In genomic region chr14:34982421-34983147, GRCh38 we compare ENCODE assay signal across 8 cellular contexts. TPM values are rescaled to one million over a fixed set of nuclear protein-coding genes. Genes with fewer than 3 reads are reported as not detected.
A peak's percentile ranks its signal among the peaks of the same experiment; 100 is the strongest.
DNase-seq lines count a peak whose midpoint lies in the region; ATAC-seq and TF ChIP-seq lines count a peak whose summit lies in the region.

Gene SRP54 (plus strand): TSS chr14:34982992. CDS start chr14:34996710, 13,718 bp downstream.

- peak; percentile 73 for ATAC-seq in GM19351 (IDR thresholded peaks at IDR 0.05; ENCODE audit: unreplicated experiment)
- peak; percentile 74 for ATAC-seq in HG03520 (IDR thresholded peaks at IDR 0.05; ENCODE audit: unreplicated experiment)
- peak; percentile 90 for ATAC-seq in left colon

- H3K27ac Mint-ChIP-seq in CD14-positive monocyte: no peak within 1 kb of the TSS
- H3K27ac Mint-ChIP-seq in activated CD4-positive, alpha-beta T cell treated with anti-CD3 and anti-CD28 coated beads, Interleukin-2, amount 10 ng/mL, durations not matched to agents 24 days and 14 days: no peak within 1 kb of the TSS

- peak; percentile 99 for DNase-seq in CD14-positive monocyte (ENCODE audit: low spot score)
- DNase-seq in NCI-H526 treated with DMSO at 0.1 percent for 48 hours (lab: John Stamatoyannopoulos, UW): peak; percentile 98
- peak; percentile 100 for DNase-seq in activated CD4-positive, alpha-beta T cell treated with anti-CD3 and anti-CD28 coated beads, Interleukin-2, amount 10 ng/mL, durations not matched to agents 24 days and 14 days
- peak; percentile 41 for DNase-seq in cortex of kidney (lab: John Stamatoyannopoulos, UW)
- DNase-seq in left colon: peak; percentile 99 to 100
- DNase-seq in stimulated activated CD4-positive, alpha-beta T cell treated with anti-CD3 and anti-CD28 coated beads, Interleukin-1b, Interleukin-23, amount 100 ng/mL, for 48 hours: peak; percentile 100

- peaks cover 6 to 25% of the 10 kb centered on the region in 2 donors for H3K36me3 Mint-ChIP-seq in CD14-positive monocyte
- peaks cover 22% of the 10 kb centered on the region for H3K36me3 Mint-ChIP-seq in activated CD4-positive, alpha-beta T cell treated with anti-CD3 and anti-CD28 coated beads, Interleukin-2, amount 10 ng/mL, durations not matched to agents 24 days and 14 days (ENCODE audit: low read depth)

- no peaks in the 10 kb centered on the region for H3K9me3 Mint-ChIP-seq in CD14-positive monocyte
- no peaks in the 10 kb centered on the region for H3K9me3 Mint-ChIP-seq in activated CD4-positive, alpha-beta T cell treated with anti-CD3 and anti-CD28 coated beads, Interleukin-2, amount 10 ng/mL, durations not matched to agents 24 days and 14 days

- H3K4me1 Mint-ChIP-seq in CD14-positive monocyte: peaks cover 4% of the 10 kb centered on the region
- peaks cover 17% of the 10 kb centered on the region for H3K4me1 Mint-ChIP-seq in activated CD4-positive, alpha-beta T cell treated with anti-CD3 and anti-CD28 coated beads, Interleukin-2, amount 10 ng/mL, durations not matched to agents 24 days and 14 days

- TF ChIP-seq CTCF in CD14-positive monocyte (IDR thresholded peaks at IDR 0.05): no peak

- no peak within 1 kb of the TSS for H3K4me3 Mint-ChIP-seq in CD14-positive monocyte
- H3K4me3 Mint-ChIP-seq in activated CD4-positive, alpha-beta T cell treated with anti-CD3 and anti-CD28 coated beads, Interleukin-2, amount 10 ng/mL, durations not matched to agents 24 days and 14 days: no peak within 1 kb of the TSS

- peaks cover 0 to 2% (median 0%) of the 10 kb centered on the region in 3 donors for H3K27me3 Mint-ChIP-seq in CD14-positive monocyte (ENCODE audit: low read depth in 3 of 3)
- no peaks in the 10 kb centered on the region for H3K27me3 Mint-ChIP-seq in activated CD4-positive, alpha-beta T cell treated with anti-CD3 and anti-CD28 coated beads, Interleukin-2, amount 10 ng/mL, durations not matched to agents 24 days and 14 days

- intact Hi-C loops in CD14-positive monocyte (cut with micrococcal nuclease) (loop anchor here (2.0 to 10.0 kb wide), 7 partner anchors 62 to 432 kb away; partner anchors contain the start of genes FAM177A1 (in 2 of the 2), PPP2R3C (in 1 of the 2) and PRORP (in 1 of the 2)), left colon (cut with DNase I, micrococcal nuclease) (no loop called here)
- intact Hi-C loops in activated CD4-positive, alpha-beta T cell treated with anti-CD3 and anti-CD28 coated beads, Interleukin-2, amount 10 ng/mL, durations not matched to agents 24 days and 14 days (cut with micrococcal nuclease): loop anchor here (1.0 to 5.0 kb wide), 10 partner anchors 52 to 825 kb away; partner anchors contain the start of genes FAM177A1, NFKBIA, PRORP and PSMA6

RNA-seq across cellular contexts. Expression of gene SRP54, which starts in this region (rescaled TPM):
- polyA plus RNA-seq in CD14-positive monocyte: 10 to 100 TPM; 24.9 to 33.6 TPM
- total RNA-seq in activated CD4-positive, alpha-beta T cell treated with anti-CD3 and anti-CD28 coated beads, Interleukin-2, amount 10 ng/mL, durations not matched to agents 24 days and 14 days: 73.6 and 73.8 TPM in 2 replicates
- total RNA-seq in left colon: 10 to 100 TPM; 38.3 to 43.4 TPM

Comparison
In these comparisons a context has a peak if more than half of its experiments do, and no peak if none do; other contexts are left out.
1. Peak in every context shown above with its lines: DNase-seq and ATAC-seq.
2. DNase-seq: peak in every context shown above with its lines; median percentile 100 in activated CD4-positive, alpha-beta T cell treated with anti-CD3 and anti-CD28 coated beads, Interleukin-2, amount 10 ng/mL, durations not matched to agents 24 days and 14 days; 100 in stimulated activated CD4-positive, alpha-beta T cell treated with anti-CD3 and anti-CD28 coated beads, Interleukin-1b, Interleukin-23, amount 100 ng/mL, for 48 hours; 100 in left colon; 99 in CD14-positive monocyte; 98 in NCI-H526 treated with DMSO at 0.1 percent for 48 hours; 41 in cortex of kidney.
3. intact Hi-C loops: an anchor here in CD14-positive monocyte (2.0 to 10.0 kb wide) and activated CD4-positive, alpha-beta T cell treated with anti-CD3 and anti-CD28 coated beads, Interleukin-2, amount 10 ng/mL, durations not matched to agents 24 days and 14 days (1.0 to 5.0 kb wide); none called in left colon.